Comparison of ENCODE assay signal across 19 cellular contexts in genomic region chr16:70630960-70631745, GRCh38. TPM values are rescaled to one million over a fixed set of nuclear protein-coding genes. Genes with fewer than 3 reads are reported as not detected.
DNase-seq lines count a peak whose midpoint lies in the region; ATAC-seq and TF ChIP-seq lines count a peak whose summit lies in the region.
"Had no signal": no experiment of that assay in that cellular context is flagged by ENCODE, and none has a peak within 500 bp of the region (broad histone marks: within the 10 kb centered on the region; RNA-seq: fewer than 3 reads in every experiment).

No MANE protein-coding gene starts in this region.

- in situ Hi-C loops in astrocyte of the spinal cord (cut with HindIII; ENCODE audit: low sequenced_read_pairs), result no loop called here

- 69 to 85% methylated on average over 3 of the region's 3 CpGs for WGBS in lower leg skin, 2 donors

- no peaks in the 10 kb centered on the region for H3K9me3 ChIP-seq in colonic mucosa
- H3K9me3 ChIP-seq: HAP-1 had no signal

- TF ChIP-seq POLR2A in lower leg skin (IDR thresholded peaks at IDR 0.05), result no peak

- DNase-seq in EH (ENCODE audit: low read depth) (peak; percentile 50), astrocyte of the spinal cord (ENCODE audit: low read depth, low spot score) (peak; percentile 5), colonic mucosa (no peak), fibroblast of villous mesenchyme (ENCODE audit: low read depth) (peak; percentile 53), glomerular visceral epithelial cell (ENCODE audit: extremely low spot score) (no peak), left lobe of liver (ENCODE audit: low spot score) (no peak), lower leg skin (ENCODE audit: low spot score in 2 of 2) (no peak)
- DNase-seq in stimulated activated CD4-positive, alpha-beta T cell treated with anti-CD3 and anti-CD28 coated beads, Interleukin-2, amount 100 ng/mL, for 24 hours, result no peak
- DNase-seq: 8988T; CD4-positive, alpha-beta memory T cell; DMS153; DMS79; GF-D8; GM23248 had no signal

- no peak for ATAC-seq in left lobe of liver
- ATAC-seq: HepG2 had no signal

- H3K9ac ChIP-seq in colonic mucosa (ENCODE audit: low read depth in 2 of 2, low read length in 2 of 2), result no peak overlapping the region
- H3K9ac ChIP-seq: BLaER1, GM23248 had no signal

- H3K27me3 ChIP-seq in colonic mucosa, result no peaks in the 10 kb centered on the region
- H3K27me3 ChIP-seq: BLaER1 had no signal

- intact Hi-C loops in colonic mucosa (cut with DNase I), result no loop called here
- intact Hi-C loops in lower leg skin (cut with DNase I; ENCODE audit: low total_unique reads), result no loop called here

- peak overlapping the region; percentile 21 for H3K27ac ChIP-seq in colonic mucosa
- H3K27ac ChIP-seq: BLaER1, GM23248 had no signal

- no peak overlapping the region for H3K4me3 ChIP-seq in astrocyte of the spinal cord (ENCODE audit: low read depth, low read length)
- H3K4me3 ChIP-seq in colonic mucosa, result no peak overlapping the region
- H3K4me3 ChIP-seq in fibroblast of villous mesenchyme (ENCODE audit: low read depth, low read length), result no peak overlapping the region
- no peak overlapping the region for H3K4me3 ChIP-seq in lower leg skin (ENCODE audit: low read depth, poor library complexity, severe bottlenecking)
- H3K4me3 ChIP-seq: BLaER1, GM23248, HAP-1 had no signal

- TF ChIP-seq CTCF in astrocyte of the spinal cord (IDR thresholded peaks at IDR 0.05; ENCODE audit: low read depth, low read length) (no peak), colonic mucosa (IDR thresholded peaks at IDR 0.05) (no peak), fibroblast of villous mesenchyme (IDR thresholded peaks at IDR 0.05; ENCODE audit: insufficient read depth, low read depth, low read length) (no peak), lower leg skin (IDR thresholded peaks at IDR 0.05) (no peak)

- H3K4me1 ChIP-seq in colonic mucosa, result no peaks in the 10 kb centered on the region
- H3K4me1 ChIP-seq: BLaER1, HAP-1 had no signal

- no peaks in the 10 kb centered on the region for H3K36me3 ChIP-seq in colonic mucosa
- H3K36me3 ChIP-seq: BLaER1, HAP-1 had no signal

RNA-seq across cellular contexts. Expression of gene IL34, which starts 15.2 kb away (rescaled TPM):
- total RNA-seq in colonic mucosa (1 to 10 TPM; 1.1 to 2.8 TPM), fibroblast of villous mesenchyme (1.3 and 1.7 TPM in 2 replicates), left lobe of liver (0.58 TPM), lower leg skin (100 to 1,000 TPM in 3 of 4 donors, 10 to 100 TPM in 1; 96.9 to 158 (median 129) TPM)
- total RNA-seq: A673; CD4-positive, alpha-beta memory T cell; GM23248; H4 had no signal

RNA-seq across cellular contexts. Expression of gene MTSS2, which starts 54.7 kb away (rescaled TPM):
- 10 to 100 TPM; 15.5 to 25.3 TPM for total RNA-seq in colonic mucosa
- total RNA-seq in fibroblast of villous mesenchyme, result 74.1 and 97.6 TPM in 2 replicates
- total RNA-seq in left lobe of liver, result 58.1 TPM
- total RNA-seq in lower leg skin, result 10 to 100 TPM; 18.4 to 55.5 (median 25.2) TPM

Comparison
In these comparisons a context has a peak if more than half of its experiments do, and no peak if none do; other contexts are left out.
1. DNase-seq: peak in EH (single experiment), astrocyte of the spinal cord (single experiment) and fibroblast of villous mesenchyme (single experiment); none in colonic mucosa (single experiment), glomerular visceral epithelial cell (single experiment), stimulated activated CD4-positive, alpha-beta T cell treated with anti-CD3 and anti-CD28 coated beads, Interleukin-2, amount 100 ng/mL, for 24 hours (0 of 2), left lobe of liver (single experiment) and lower leg skin (0 of 2).
2. RNA of gene IL34, which starts 15.2 kb away (total RNA-seq): 96.9 to 158 TPM in lower leg skin; 1.1 to 2.8 TPM in colonic mucosa, 1.3 to 1.7 TPM in fibroblast of villous mesenchyme and 0.58 TPM in left lobe of liver (single experiment); every median in the first group is over 10 times any median in the second.